ENCODE assay signal across 9 cellular contexts in the genomic region with DNA sequence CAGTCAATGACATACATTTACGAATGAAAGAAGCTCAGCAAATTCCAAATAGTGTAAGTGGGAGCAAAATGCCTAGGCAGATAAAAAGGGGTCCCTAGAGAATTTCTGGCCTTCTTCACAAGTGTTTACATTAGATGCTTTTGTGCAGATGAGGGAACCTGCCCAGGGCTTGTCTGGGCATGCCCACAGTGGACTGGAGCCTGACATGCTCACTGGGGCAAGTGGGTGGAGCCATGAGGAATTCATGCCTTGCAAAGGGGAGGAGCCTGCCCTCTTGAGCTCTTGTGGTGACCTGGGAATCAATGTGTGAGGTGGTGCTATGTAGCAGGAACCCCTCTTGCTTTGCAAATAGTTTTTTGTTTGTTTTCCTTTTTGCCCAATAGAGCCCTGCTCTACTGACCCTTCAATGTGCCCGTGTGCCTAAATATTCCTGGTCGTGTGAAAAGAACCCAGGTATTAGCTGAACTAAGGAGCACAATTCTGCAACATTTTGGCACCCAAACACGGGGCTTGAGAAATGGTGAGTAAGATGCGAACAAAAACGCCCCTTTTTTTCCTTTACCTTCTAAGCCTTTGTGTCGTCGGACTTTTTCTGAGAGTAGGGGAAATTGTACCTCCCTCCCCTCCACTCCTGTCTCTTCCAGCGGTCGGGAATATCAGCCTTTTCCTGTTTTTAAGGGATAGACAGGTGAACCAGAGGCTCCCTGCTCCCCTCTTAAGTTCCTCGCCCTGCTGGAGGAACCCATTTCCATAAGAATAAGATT.
DNase-seq lines count a peak whose midpoint lies in the region; ATAC-seq and TF ChIP-seq lines count a peak whose summit lies in the region.
"Had no signal": no experiment of that assay in that cellular context is flagged by ENCODE, and none has a peak within 500 bp of the region (broad histone marks: within the 10 kb centered on the region; RNA-seq: fewer than 3 reads in every experiment).

No MANE protein-coding gene starts in this region.

- BruUV-seq in Calu3 (replicated peaks; lab: Mats Ljungman, UMichigan), result no TSS peak

- DNase-seq in Calu3 (peak; percentile 2), left lobe of liver (ENCODE audit: low spot score) (peak; percentile 78), hippocampal formation (lab: John Stamatoyannopoulos, UW) (no peak), cortex of kidney (lab: John Stamatoyannopoulos, UW) (no peak)
- DNase-seq in stimulated activated naive CD4-positive, alpha-beta T cell treated with Interleukin-2 at 50 U/mL for 16 hours (lab: John Stamatoyannopoulos, UW), result no peak
- DNase-seq: naive B cell had no signal

- peaks cover 5% of the 10 kb centered on the region for H3K9me3 Mint-ChIP-seq in Calu3 (ENCODE audit: low read depth, unreplicated experiment)

- no peak overlapping the region for H3K27ac Mint-ChIP-seq in Calu3 (ENCODE audit: unreplicated experiment)
- H3K27ac Mint-ChIP-seq: naive B cell had no signal

- CTCF ChIA-PET in Calu3 (lab: Charles Lee), result no interaction called here

- H3K4me3 Mint-ChIP-seq in Calu3 (ENCODE audit: low read depth, unreplicated experiment), result no peak overlapping the region
- H3K4me3 Mint-ChIP-seq: naive B cell had no signal

- TF ChIP-seq CTCF in Calu3 (IDR thresholded peaks at IDR 0.05; ENCODE audit: unreplicated experiment), result no peak

- H3K4me1 Mint-ChIP-seq in Calu3 (ENCODE audit: low read depth, unreplicated experiment), result no peaks in the 10 kb centered on the region
- H3K4me1 Mint-ChIP-seq: naive B cell had no signal

- intact Hi-C loops in Calu3 (cut with micrococcal nuclease; ENCODE audit: unreplicated experiment), result no loop called here

- no peaks in the 10 kb centered on the region for H3K36me3 Mint-ChIP-seq in Calu3 (ENCODE audit: insufficient read depth, unreplicated experiment)
- H3K36me3 Mint-ChIP-seq: naive B cell had no signal

- H3K27me3 Mint-ChIP-seq in Calu3 (ENCODE audit: unreplicated experiment), result no peaks in the 10 kb centered on the region
- H3K27me3 Mint-ChIP-seq: naive B cell had no signal

- ATAC-seq in GM19025 (IDR thresholded peaks at IDR 0.05; ENCODE audit: low read depth, unreplicated experiment) (peak; percentile 92), HG03175 (IDR thresholded peaks at IDR 0.05; ENCODE audit: unreplicated experiment) (peak; percentile 79), SK-N-SH treated with all-trans-retinoic acid at 6 μM for 48 hours (peak; percentile 42; the same call in 2 of the 3 replicates), left lobe of liver (peak; percentile 98)

TF ChIP-seq in SK-N-SH treated with all-trans-retinoic acid at 6 μM for 48 hours, 23 proteins besides CTCF, POLR2A, EP300 and RAD21:
- TF ChIP-seq, protein P1, sequence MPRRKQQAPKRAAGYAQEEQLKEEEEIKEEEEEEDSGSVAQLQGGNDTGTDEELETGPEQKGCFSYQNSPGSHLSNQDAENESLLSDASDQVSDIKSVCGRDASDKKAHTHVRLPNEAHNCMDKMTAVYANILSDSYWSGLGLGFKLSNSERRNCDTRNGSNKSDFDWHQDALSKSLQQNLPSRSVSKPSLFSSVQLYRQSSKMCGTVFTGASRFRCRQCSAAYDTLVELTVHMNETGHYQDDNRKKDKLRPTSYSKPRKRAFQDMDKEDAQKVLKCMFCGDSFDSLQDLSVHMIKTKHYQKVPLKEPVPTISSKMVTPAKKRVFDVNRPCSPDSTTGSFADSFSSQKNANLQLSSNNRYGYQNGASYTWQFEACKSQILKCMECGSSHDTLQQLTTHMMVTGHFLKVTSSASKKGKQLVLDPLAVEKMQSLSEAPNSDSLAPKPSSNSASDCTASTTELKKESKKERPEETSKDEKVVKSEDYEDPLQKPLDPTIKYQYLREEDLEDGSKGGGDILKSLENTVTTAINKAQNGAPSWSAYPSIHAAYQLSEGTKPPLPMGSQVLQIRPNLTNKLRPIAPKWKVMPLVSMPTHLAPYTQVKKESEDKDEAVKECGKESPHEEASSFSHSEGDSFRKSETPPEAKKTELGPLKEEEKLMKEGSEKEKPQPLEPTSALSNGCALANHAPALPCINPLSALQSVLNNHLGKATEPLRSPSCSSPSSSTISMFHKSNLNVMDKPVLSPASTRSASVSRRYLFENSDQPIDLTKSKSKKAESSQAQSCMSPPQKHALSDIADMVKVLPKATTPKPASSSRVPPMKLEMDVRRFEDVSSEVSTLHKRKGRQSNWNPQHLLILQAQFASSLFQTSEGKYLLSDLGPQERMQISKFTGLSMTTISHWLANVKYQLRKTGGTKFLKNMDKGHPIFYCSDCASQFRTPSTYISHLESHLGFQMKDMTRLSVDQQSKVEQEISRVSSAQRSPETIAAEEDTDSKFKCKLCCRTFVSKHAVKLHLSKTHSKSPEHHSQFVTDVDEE (CRISPR knock-in tag; IDR thresholded peaks at IDR 0.05), result no peak
- TF ChIP-seq TCF4 (CRISPR knock-in tag; IDR thresholded peaks at IDR 0.05; ENCODE audit: borderline replicate concordance) (no peak), BACH2 (CRISPR knock-in tag; IDR thresholded peaks at IDR 0.05; ENCODE audit: borderline replicate concordance) (no peak), ZFP30 (CRISPR knock-in tag; IDR thresholded peaks at IDR 0.05) (no peak), ESRRG (CRISPR knock-in tag; IDR thresholded peaks at IDR 0.05) (no peak), ZFP3 (CRISPR knock-in tag; IDR thresholded peaks at IDR 0.05) (no peak), GLIS3 (CRISPR knock-in tag; IDR thresholded peaks at IDR 0.05) (no peak), ZNF70 (CRISPR knock-in tag; IDR thresholded peaks at IDR 0.05) (no peak), PPARA (CRISPR knock-in tag; IDR thresholded peaks at IDR 0.05; ENCODE audit: borderline replicate concordance) (no peak), RARB (CRISPR knock-in tag; IDR thresholded peaks at IDR 0.05) (no peak), ARNTL (CRISPR knock-in tag; IDR thresholded peaks at IDR 0.05; ENCODE audit: borderline replicate concordance, low read depth) (no peak), ZNF565 (CRISPR knock-in tag; conservative IDR thresholded peaks at IDR 0.05; ENCODE audit: low read depth) (no peak), ZC3H10 (CRISPR knock-in tag; IDR thresholded peaks at IDR 0.05) (no peak), CSDC2 (CRISPR knock-in tag; IDR thresholded peaks at IDR 0.05) (no peak)
- TF ChIP-seq, protein P2, sequence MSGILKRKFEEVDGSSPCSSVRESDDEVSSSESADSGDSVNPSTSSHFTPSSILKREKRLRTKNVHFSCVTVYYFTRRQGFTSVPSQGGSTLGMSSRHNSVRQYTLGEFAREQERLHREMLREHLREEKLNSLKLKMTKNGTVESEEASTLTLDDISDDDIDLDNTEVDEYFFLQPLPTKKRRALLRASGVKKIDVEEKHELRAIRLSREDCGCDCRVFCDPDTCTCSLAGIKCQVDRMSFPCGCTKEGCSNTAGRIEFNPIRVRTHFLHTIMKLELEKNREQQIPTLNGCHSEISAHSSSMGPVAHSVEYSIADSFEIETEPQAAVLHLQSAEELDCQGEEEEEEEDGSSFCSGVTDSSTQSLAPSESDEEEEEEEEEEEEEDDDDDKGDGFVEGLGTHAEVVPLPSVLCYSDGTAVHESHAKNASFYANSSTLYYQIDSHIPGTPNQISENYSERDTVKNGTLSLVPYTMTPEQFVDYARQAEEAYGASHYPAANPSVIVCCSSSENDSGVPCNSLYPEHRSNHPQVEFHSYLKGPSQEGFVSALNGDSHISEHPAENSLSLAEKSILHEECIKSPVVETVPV (CRISPR knock-in tag; IDR thresholded peaks at IDR 0.05), result no peak
- TF ChIP-seq, protein P3, sequence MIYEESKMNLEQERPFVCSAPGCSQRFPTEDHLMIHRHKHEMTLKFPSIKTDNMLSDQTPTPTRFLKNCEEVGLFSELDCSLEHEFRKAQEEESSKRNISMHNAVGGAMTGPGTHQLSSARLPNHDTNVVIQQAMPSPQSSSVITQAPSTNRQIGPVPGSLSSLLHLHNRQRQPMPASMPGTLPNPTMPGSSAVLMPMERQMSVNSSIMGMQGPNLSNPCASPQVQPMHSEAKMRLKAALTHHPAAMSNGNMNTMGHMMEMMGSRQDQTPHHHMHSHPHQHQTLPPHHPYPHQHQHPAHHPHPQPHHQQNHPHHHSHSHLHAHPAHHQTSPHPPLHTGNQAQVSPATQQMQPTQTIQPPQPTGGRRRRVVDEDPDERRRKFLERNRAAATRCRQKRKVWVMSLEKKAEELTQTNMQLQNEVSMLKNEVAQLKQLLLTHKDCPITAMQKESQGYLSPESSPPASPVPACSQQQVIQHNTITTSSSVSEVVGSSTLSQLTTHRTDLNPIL (CRISPR knock-in tag; IDR thresholded peaks at IDR 0.05; ENCODE audit: low read depth), result no peak

Comparison
In these comparisons a context has a peak if more than half of its experiments do, and no peak if none do; other contexts are left out.
1. DNase-seq: peak in Calu3 (single experiment) and left lobe of liver (single experiment); none in hippocampal formation (0 of 2), stimulated activated naive CD4-positive, alpha-beta T cell treated with Interleukin-2 at 50 U/mL for 16 hours (single experiment) and cortex of kidney (single experiment).
2. ATAC-seq: peak in every context shown above with its lines; median percentile 98 in left lobe of liver; 92 in GM19025; 79 in HG03175; 42 in SK-N-SH treated with all-trans-retinoic acid at 6 μM for 48 hours.